In genomic region chr3:47781326-47781684, GRCh38 we compare ENCODE assay signal across 1 cellular context.
TF ChIP-seq lines count a peak whose summit lies in the region.

No MANE protein-coding gene starts in this region.

TF ChIP-seq in K562, 482 proteins besides CTCF, POLR2A, EP300 and RAD21 (continued from another document):
- TF ChIP-seq ZBTB40 (IDR thresholded peaks at IDR 0.05) (no peak), ZBTB40 (CRISPR knock-in tag; IDR thresholded peaks at IDR 0.05) (peak; percentile 57; the same call in 1 of the 2 replicates), ZZZ3 (IDR thresholded peaks at IDR 0.05) (no peak), KLF13 (tag; IDR thresholded peaks at IDR 0.05; ENCODE audit: borderline replicate concordance, low read depth) (peak; percentile 98; the same call in 1 of the 2 replicates), U2AF1 (optimal IDR thresholded peaks at IDR 0.05; ENCODE audit: low read depth, low read length) (peak; percentile 77), E2F3 (CRISPR knock-in tag; IDR thresholded peaks at IDR 0.05) (no peak; the same call in 1 of the 2 replicates), ZC3H4 (CRISPR knock-in tag; IDR thresholded peaks at IDR 0.05; ENCODE audit: borderline replicate concordance) (peak; percentile 94), EWSR1 (IDR thresholded peaks at IDR 0.05; ENCODE audit: borderline replicate concordance, low read depth, partially characterized antibody) (no peak), MEF2D (tag; conservative IDR thresholded peaks at IDR 0.05; ENCODE audit: low read depth) (no peak), HDAC8 (tag; IDR thresholded peaks at IDR 0.05) (no peak; the same call in 1 of the 2 replicates), FOXK1 (CRISPR knock-in tag; IDR thresholded peaks at IDR 0.05; ENCODE audit: borderline replicate concordance) (peak; percentile 72; the same call in 1 of the 2 replicates)
